In the genomic region with DNA sequence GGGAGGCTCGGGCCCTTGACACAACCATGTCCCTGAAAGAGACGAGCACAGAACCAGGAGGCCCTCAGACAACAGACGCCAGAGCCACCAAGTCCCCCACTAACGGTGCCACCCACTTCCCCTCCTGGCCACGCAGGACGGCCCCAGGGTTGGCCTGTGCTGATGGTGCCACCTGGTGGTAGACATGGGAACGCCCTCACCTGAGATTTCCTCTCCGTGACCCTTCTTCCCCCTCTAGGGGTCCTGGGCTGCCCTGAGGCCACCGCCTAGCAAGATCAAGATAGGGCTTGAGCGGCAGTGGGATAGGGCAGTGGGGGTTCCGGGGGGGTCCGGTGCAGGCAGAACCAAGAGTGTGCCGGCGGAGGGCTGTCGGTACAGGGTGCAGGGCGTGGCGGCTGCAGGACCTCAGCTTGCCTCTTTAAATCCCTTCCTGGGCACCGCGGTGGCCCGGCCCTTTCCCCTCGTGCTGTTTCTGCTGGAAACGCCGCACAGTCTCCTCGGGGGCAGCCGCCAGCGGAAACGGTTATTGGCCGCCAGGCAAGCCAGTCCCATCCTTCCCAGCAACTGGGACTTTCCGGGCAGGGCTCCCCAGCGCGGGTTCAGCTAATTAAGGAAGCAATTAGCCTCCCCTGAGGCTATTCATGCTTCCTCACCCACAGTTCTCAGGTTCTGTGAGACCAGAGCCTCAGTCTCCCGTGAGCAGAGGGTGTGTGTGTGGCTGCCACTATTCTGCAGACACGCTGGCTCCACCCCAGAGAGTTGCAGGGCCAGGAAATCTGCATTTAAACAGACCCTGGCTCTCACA, we compare ENCODE assay signal across 8 cellular contexts. TPM values are rescaled to one million over a fixed set of nuclear protein-coding genes. Genes with fewer than 3 reads are reported as not detected.
DNase-seq lines count a peak whose midpoint lies in the region; ATAC-seq and TF ChIP-seq lines count a peak whose summit lies in the region.

No MANE protein-coding gene starts in this region.

- CTCF ChIA-PET in A673 (lab: Charles Lee) (interaction anchor here (0.6 to 1.4 kb wide), 8 partner anchors 12 to 860 kb away, joined by 3 to 6 read pairs (median 4); no protein-coding TSS in a partner anchor), PC-9 (lab: Charles Lee) (interaction anchor here (0.7 kb wide), 3 partner anchors 155 to 643 kb away, joined by 4 to 11 read pairs (median 9); no protein-coding TSS in a partner anchor)

- BruUV-seq in A673 (replicated peaks; lab: Mats Ljungman, UMichigan) (no TSS peak), PC-9 (replicated peaks; lab: Mats Ljungman, UMichigan) (no TSS peak)

- H3K4me1 ChIP-seq in A673 (ENCODE audit: insufficient read depth, low read length, poor library complexity, severe bottlenecking) (peaks cover 58% of the 10 kb centered on the region), PC-9 (replicated peaks; ENCODE audit: insufficient read depth) (peaks cover 24% of the 10 kb centered on the region), fibroblast of lung (ENCODE audit: control insufficient read depth, extremely low read depth, insufficient read depth, low read length) (peaks cover 4% of the 10 kb centered on the region)

- DNase-seq in A673 (ENCODE audit: low spot score) (peak; percentile 92), HK-2 (ENCODE audit: unreplicated experiment) (peak; percentile 69), PC-9 (peak in 1 of 2 experiments; percentile 73), fibroblast of lung (ENCODE audit: low read depth in 2 of 2) (peak; percentile 17 to 33), natural killer cell (peak; percentile 76)
- DNase-seq in activated T-cell treated with anti-CD3 and anti-CD28 coated beads, Interleukin-2, amount 50 U/mL, for 4 hours = peak; percentile 86
- peak; percentile 49 to 89 (median 78) for DNase-seq in stimulated activated naive CD4-positive, alpha-beta T cell (lab: John Stamatoyannopoulos, UW)

- H3K27ac ChIP-seq in A673 (ENCODE audit: low read depth, low read length, poor library complexity, severe bottlenecking) = peak overlapping the region; percentile 13
- no peak overlapping the region for H3K27ac ChIP-seq in PC-9
- no peak overlapping the region for H3K27ac ChIP-seq in fibroblast of lung (ENCODE audit: insufficient read depth, low read length)

- H3K27me3 ChIP-seq in A673 (replicated peaks; ENCODE audit: insufficient read depth, low read depth, low read length, poor library complexity) = no peaks in the 10 kb centered on the region
- H3K27me3 ChIP-seq in PC-9 (ENCODE audit: insufficient read depth, low read depth) = peaks cover 17% of the 10 kb centered on the region
- H3K27me3 ChIP-seq in fibroblast of lung (ENCODE audit: control insufficient read depth, insufficient read depth, low read length) = peaks cover 20% of the 10 kb centered on the region

- H2AFZ ChIP-seq in PC-9 (peak overlapping the region; percentile 67), fibroblast of lung (ENCODE audit: low read length) (peak overlapping the region; percentile 57)

- H3K9me3 Mint-ChIP-seq in activated T-cell treated with anti-CD3 and anti-CD28 coated beads, Interleukin-2, amount 50 U/mL, for 4 hours = no peaks in the 10 kb centered on the region
- no peaks in the 10 kb centered on the region for H3K9me3 Mint-ChIP-seq in natural killer cell

- H3K4me1 Mint-ChIP-seq in activated T-cell treated with anti-CD3 and anti-CD28 coated beads, Interleukin-2, amount 50 U/mL, for 4 hours (ENCODE audit: low read depth) = peaks cover 19% of the 10 kb centered on the region
- peaks cover 0 to 12% of the 10 kb centered on the region in 2 donors for H3K4me1 Mint-ChIP-seq in natural killer cell

- TF ChIP-seq CTCF in A673 (conservative IDR thresholded peaks at IDR 0.05; ENCODE audit: low read depth, low read length) (peak; percentile 99), PC-9 (conservative IDR thresholded peaks at IDR 0.05) (peak; percentile 100), fibroblast of lung (conservative IDR thresholded peaks at IDR 0.05 in 1 of 2, IDR thresholded peaks at IDR 0.05 in 1 of 2; ENCODE audit: low read depth in 1 of 2, low read length in 2 of 2) (peak; percentile 94 to 97), natural killer cell (IDR thresholded peaks at IDR 0.05) (peak; percentile 93)

- peak; percentile 71 for ATAC-seq in GM18511 (IDR thresholded peaks at IDR 0.05; ENCODE audit: unreplicated experiment)
- peak; percentile 96 to 97 for ATAC-seq in activated T-cell treated with anti-CD3 and anti-CD28 coated beads, Interleukin-2, amount 50 U/mL, for 4 hours
- peak; percentile 94 to 98 (median 97) for ATAC-seq in natural killer cell

- H3K4me3 ChIP-seq in A673 (ENCODE audit: low read depth, low read length, poor library complexity, severe bottlenecking) (peak overlapping the region; percentile 43), PC-9 (peak overlapping the region; percentile 55), fibroblast of lung (replicated peaks in 1 of 4; ENCODE audit: control extremely low read depth in 1 of 4, insufficient read depth in 1 of 4, low read depth in 3 of 4, low read length in 4 of 4) (peak overlapping the region; percentile 44 to 59 (median 54))

- H4K20me1 ChIP-seq in PC-9 (ENCODE audit: insufficient read depth) = no peaks in the 10 kb centered on the region
- H4K20me1 ChIP-seq in fibroblast of lung (ENCODE audit: control insufficient read depth, extremely low read depth, insufficient read depth, low read length) = peaks cover 3% of the 10 kb centered on the region

- peak overlapping the region in 1 of 2 donors; percentile 65 for H3K27ac Mint-ChIP-seq in natural killer cell

- H3K4me3 Mint-ChIP-seq in activated T-cell treated with anti-CD3 and anti-CD28 coated beads, Interleukin-2, amount 50 U/mL, for 4 hours = peak overlapping the region; percentile 74
- peak overlapping the region; percentile 59 for H3K4me3 Mint-ChIP-seq in natural killer cell

- H3K27me3 Mint-ChIP-seq in activated T-cell treated with anti-CD3 and anti-CD28 coated beads, Interleukin-2, amount 50 U/mL, for 4 hours (ENCODE audit: low read depth) = no peaks in the 10 kb centered on the region
- peaks cover 7 to 14% of the 10 kb centered on the region in 2 donors for H3K27me3 Mint-ChIP-seq in natural killer cell (ENCODE audit: low read depth in 2 of 2)

- peaks cover 18% of the 10 kb centered on the region for H3F3A ChIP-seq in PC-9 (ENCODE audit: insufficient read depth, low read depth)

- no peaks in the 10 kb centered on the region for H3K36me3 ChIP-seq in A673 (ENCODE audit: insufficient read depth, low read length, poor library complexity, severe bottlenecking)
- H3K36me3 ChIP-seq in PC-9 (ENCODE audit: low read depth) = no peaks in the 10 kb centered on the region
- H3K36me3 ChIP-seq in fibroblast of lung (ENCODE audit: control insufficient read depth, insufficient read depth, low read length) = no peaks in the 10 kb centered on the region

- H3K4me2 ChIP-seq in PC-9 = peak overlapping the region; percentile 88
- peak overlapping the region; percentile 94 for H3K4me2 ChIP-seq in fibroblast of lung (ENCODE audit: extremely low read depth, insufficient read depth, low read length)

- no peaks in the 10 kb centered on the region for H3K9me2 ChIP-seq in PC-9 (ENCODE audit: insufficient read depth)

- POLR2A ChIA-PET in A673 (lab: Charles Lee; ENCODE audit: low non-redundant PET) (no interaction called here), PC-9 (lab: Charles Lee; ENCODE audit: unreplicated experiment) (no interaction called here)

- H3K36me3 Mint-ChIP-seq in activated T-cell treated with anti-CD3 and anti-CD28 coated beads, Interleukin-2, amount 50 U/mL, for 4 hours (ENCODE audit: insufficient read depth) = no peaks in the 10 kb centered on the region
- no peaks in the 10 kb centered on the region for H3K36me3 Mint-ChIP-seq in natural killer cell

- intact Hi-C loops in A673 (cut with micrococcal nuclease; ENCODE audit: unreplicated experiment) = loop anchor here (1.0 to 5.0 kb wide), 5 partner anchors 70 to 470 kb away; partner anchors contain the start of genes NDUFA6 and SEPTIN3
- intact Hi-C loops in PC-9 (cut with micrococcal nuclease; ENCODE audit: unreplicated experiment) = loop anchor here (1.0 to 10.0 kb wide), 5 partner anchors 123 to 471 kb away; partner anchors contain the start of gene TCF20
- intact Hi-C loops in natural killer cell (cut with micrococcal nuclease) = loop anchor here (1.0 kb wide), 2 partner anchors 268 to 471 kb away; no protein-coding TSS in a partner anchor

- H3K9ac ChIP-seq in fibroblast of lung (ENCODE audit: insufficient read depth, low read length) = no peak overlapping the region

- H3K79me2 ChIP-seq in PC-9 (ENCODE audit: low read depth) = no peaks in the 10 kb centered on the region
- H3K79me2 ChIP-seq in fibroblast of lung (ENCODE audit: control insufficient read depth, insufficient read depth, low read length) = no peaks in the 10 kb centered on the region

- no peaks in the 10 kb centered on the region for H3K9me3 ChIP-seq in A673 (ENCODE audit: low read depth, low read length, poor library complexity, severe bottlenecking)
- H3K9me3 ChIP-seq in PC-9 (ENCODE audit: insufficient read depth, low read depth) = no peaks in the 10 kb centered on the region
- H3K9me3 ChIP-seq in fibroblast of lung (ENCODE audit: control insufficient read depth, insufficient read depth, low read depth, low read length) = no peaks in the 10 kb centered on the region

RNA-seq across cellular contexts. Expression of gene NFAM1, which starts 5.5 kb away (rescaled TPM):
- total RNA-seq in A673 (2021) = 2.4 and 3.8 TPM in 2 replicates
- not detected in 2 replicates for total RNA-seq in PC-9 (2021)
- under 1 TPM in 2 of 3 donors, not detected in 1; 0.03 to 0.11 TPM for total RNA-seq in activated T-cell treated with anti-CD3 and anti-CD28 coated beads, Interleukin-2, amount 50 U/mL, for 4 hours
- 0.17 TPM in 1 of 2 replicates, not detected in the other for total RNA-seq in fibroblast of lung
- polyA plus RNA-seq in fibroblast of lung = not detected in 2 replicates
- 0.02 TPM in 1 of 2 replicates, not detected in the other for polyA plus RNA-seq in fibroblast of lung (2012)
- polyA minus RNA-seq in fibroblast of lung (ENCODE audit: low replicate concordance) = not detected in 2 replicates
- total RNA-seq in natural killer cell = 1 to 10 TPM; 2.4 to 7.8 (median 3.6) TPM
